ENCODE assay signal across 30 cellular contexts in the genomic region with DNA sequence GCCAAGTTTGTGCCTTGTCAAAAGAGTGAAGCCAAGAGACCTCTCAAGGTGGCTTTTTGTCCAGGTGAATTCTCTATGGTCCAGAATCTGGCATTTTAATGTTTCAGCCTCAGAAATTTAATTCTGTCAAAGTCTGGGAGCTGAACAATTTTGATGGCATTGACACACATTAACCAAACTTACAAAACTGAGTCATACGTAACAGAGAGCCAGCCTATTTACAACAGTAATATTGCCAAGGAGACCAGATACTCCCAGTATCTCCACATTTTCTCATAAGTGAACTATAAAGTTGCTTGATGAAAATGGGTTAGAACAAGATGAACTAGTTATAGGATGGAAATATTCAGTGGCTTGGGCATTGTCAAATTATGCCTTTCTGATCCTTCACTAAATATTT. TPM values are rescaled to one million over a fixed set of nuclear protein-coding genes. Genes with fewer than 3 reads are reported as not detected.
A peak's percentile ranks its signal among the peaks of the same experiment; 100 is the strongest.
DNase-seq lines count a peak whose midpoint lies in the region; ATAC-seq, FAIRE-seq and TF ChIP-seq lines count a peak whose summit lies in the region.
"Had no signal": no experiment of that assay in that cellular context is flagged by ENCODE, and none has a peak within 500 bp of the region (broad histone marks: within the 10 kb centered on the region; RNA-seq: fewer than 3 reads in every experiment).

No MANE protein-coding gene starts in this region.

- ATAC-seq in PC-3 (peak; percentile 59), esophagus mucosa (no peak), HG02623 (IDR thresholded peaks at IDR 0.05; ENCODE audit: unreplicated experiment) (no peak)
- ATAC-seq: CD8-positive, alpha-beta T cell; Right ventricle myocardium inferior; SK-N-SH treated with all-trans-retinoic acid at 6 μM for 48 hours had no signal

- peaks cover 24% of the 10 kb centered on the region for H3K4me1 ChIP-seq in PC-3 (ENCODE audit: insufficient read depth, low read length)
- H3K4me1 ChIP-seq in osteoblast (ENCODE audit: insufficient read depth, low read length): peaks cover 4% of the 10 kb centered on the region
- H3K4me1 ChIP-seq: Caco-2, SJCRH30 had no signal

- no peaks in the 10 kb centered on the region for H3K9me3 Mint-ChIP-seq in activated T-helper 2 cell treated with anti-CD3 and anti-CD28 coated beads, Interferon-gamma antibody, Interleukin-2, Interleukin-4, amounts not matched to agents 10 μg/mL and 5 μg/mL and 100 μg/mL, durations not matched to agents 14 hours and 24 hours and 36 hours
- H3K9me3 Mint-ChIP-seq: CD8-positive, alpha-beta T cell had no signal

- no peaks in the 10 kb centered on the region for H3K79me2 ChIP-seq in PC-3 (ENCODE audit: low read length)
- H3K79me2 ChIP-seq in osteoblast (ENCODE audit: insufficient read depth, low read length): no peaks in the 10 kb centered on the region

- BruUV-seq in PC-3 (replicated peaks; lab: Mats Ljungman, UMichigan): no TSS peak

- H3K4me3 Mint-ChIP-seq in activated T-helper 2 cell treated with anti-CD3 and anti-CD28 coated beads, Interferon-gamma antibody, Interleukin-2, Interleukin-4, amounts not matched to agents 10 μg/mL and 5 μg/mL and 100 μg/mL, durations not matched to agents 14 hours and 24 hours and 36 hours (ENCODE audit: low read depth): no peak overlapping the region
- H3K4me3 Mint-ChIP-seq: B cell; CD8-positive, alpha-beta T cell had no signal

- H3F3A ChIP-seq in PC-3 (ENCODE audit: low read length, unreplicated experiment): no peaks in the 10 kb centered on the region

- DNase-seq in H54 (ENCODE audit: insufficient read length, low spot score) (no peak), PC-3 (peak; percentile 33), epithelial cell of esophagus (ENCODE audit: low read depth) (peak; percentile 4), osteoblast (ENCODE audit: insufficient read length, low spot score, missing footprints) (peak; percentile 8)
- DNase-seq in activated T-helper 2 cell treated with anti-CD3 and anti-CD28 coated beads, Interferon-gamma antibody, Interleukin-2, Interleukin-4, amounts not matched to agents 10 μg/mL and 5 μg/mL and 100 μg/mL, durations not matched to agents 14 hours and 24 hours and 36 hours (ENCODE audit: low spot score): no peak
- DNase-seq: Caco-2; CD8-positive, alpha-beta T cell; GF-D8; H7; Karpas-422; MG63; NCI-H1105 treated with DMSO at 0.1 percent for 48 hours; NCI-H146; NCI-H2029; NCI-H446; NCI-H524 treated with DMSO at 0.1 percent for 48 hours; NCI-H774; NK-92 treated with Interleukin-12 subunit alpha and Interleukin-12 subunit beta, amount 100 ng/mL, for 24 hours; PC-9; SJCRH30 had no signal

- no peaks in the 10 kb centered on the region for H3K36me3 Mint-ChIP-seq in activated T-helper 2 cell treated with anti-CD3 and anti-CD28 coated beads, Interferon-gamma antibody, Interleukin-2, Interleukin-4, amounts not matched to agents 10 μg/mL and 5 μg/mL and 100 μg/mL, durations not matched to agents 14 hours and 24 hours and 36 hours (ENCODE audit: low read depth)

- no peaks in the 10 kb centered on the region for H3K9me3 ChIP-seq in PC-3 (ENCODE audit: low read length)
- no peaks in the 10 kb centered on the region for H3K9me3 ChIP-seq in osteoblast (ENCODE audit: low read depth, low read length)
- H3K9me3 ChIP-seq: Caco-2, MG63, SJCRH30 had no signal

- H4K20me1 ChIP-seq in PC-3 (ENCODE audit: low read length) (no peaks in the 10 kb centered on the region), osteoblast (ENCODE audit: insufficient read depth, low read length) (no peaks in the 10 kb centered on the region)

- no peaks in the 10 kb centered on the region for H3K36me3 ChIP-seq in PC-3 (ENCODE audit: low read depth, low read length)
- H3K36me3 ChIP-seq in osteoblast (ENCODE audit: insufficient read depth, low read length): no peaks in the 10 kb centered on the region
- H3K36me3 ChIP-seq: MG63, SJCRH30 had no signal

- peaks cover 6% of the 10 kb centered on the region for H3K27me3 Mint-ChIP-seq in activated T-helper 2 cell treated with anti-CD3 and anti-CD28 coated beads, Interferon-gamma antibody, Interleukin-2, Interleukin-4, amounts not matched to agents 10 μg/mL and 5 μg/mL and 100 μg/mL, durations not matched to agents 14 hours and 24 hours and 36 hours (ENCODE audit: low read depth)
- H3K27me3 Mint-ChIP-seq: B cell had no signal

- H3K4me1 Mint-ChIP-seq in activated T-helper 2 cell treated with anti-CD3 and anti-CD28 coated beads, Interferon-gamma antibody, Interleukin-2, Interleukin-4, amounts not matched to agents 10 μg/mL and 5 μg/mL and 100 μg/mL, durations not matched to agents 14 hours and 24 hours and 36 hours (ENCODE audit: low read depth): no peaks in the 10 kb centered on the region
- H3K4me1 Mint-ChIP-seq: B cell had no signal

- H3K4me2 ChIP-seq in PC-3 (ENCODE audit: low read length) (no peak overlapping the region), osteoblast (ENCODE audit: insufficient read depth, low read length) (no peak overlapping the region)
- H3K4me2 ChIP-seq: PC-9 had no signal

- no peak for TF ChIP-seq POLR2A in H54 (IDR thresholded peaks at IDR 0.05; ENCODE audit: low read depth, low read length)

- no peak overlapping the region for H3K4me3 ChIP-seq in PC-3 (ENCODE audit: low read length)
- no peak overlapping the region for H3K4me3 ChIP-seq in epithelial cell of esophagus (ENCODE audit: low read length)
- H3K4me3 ChIP-seq in osteoblast (ENCODE audit: insufficient read depth, low read length): no peak overlapping the region
- H3K4me3 ChIP-seq: MG63, PC-9, SJCRH30 had no signal

- no peak overlapping the region for H2AFZ ChIP-seq in PC-3 (ENCODE audit: low read length)
- no peak overlapping the region for H2AFZ ChIP-seq in osteoblast (ENCODE audit: low read length)
- H2AFZ ChIP-seq: PC-9 had no signal

- peak; percentile 53 for FAIRE-seq in H54 (lab: Jason Lieb, UNC)
- FAIRE-seq: GM12892, GM18507 had no signal

- intact Hi-C loops in PC-3 (cut with micrococcal nuclease): loop anchor here (10.0 kb wide), 2 partner anchors 51 to 111 kb away; a partner anchor contains a TSS
- intact Hi-C loops in activated T-helper 2 cell treated with anti-CD3 and anti-CD28 coated beads, Interferon-gamma antibody, Interleukin-2, Interleukin-4, amounts not matched to agents 10 μg/mL and 5 μg/mL and 100 μg/mL, durations not matched to agents 14 hours and 24 hours and 36 hours (cut with micrococcal nuclease): no loop called here

- no peaks in the 10 kb centered on the region for H3K9me2 ChIP-seq in PC-3 (replicated peaks; ENCODE audit: low read length)

- H3K27me3 ChIP-seq in PC-3 (ENCODE audit: low read length): no peaks in the 10 kb centered on the region
- no peaks in the 10 kb centered on the region for H3K27me3 ChIP-seq in osteoblast (ENCODE audit: insufficient read depth, low read length)
- H3K27me3 ChIP-seq: MG63, SJCRH30 had no signal

- POLR2A ChIA-PET in PC-3 (lab: Charles Lee; ENCODE audit: unreplicated experiment): no interaction called here

- CTCF ChIA-PET in PC-3 (lab: Charles Lee): no interaction called here

- no peak overlapping the region for H3K27ac Mint-ChIP-seq in activated T-helper 2 cell treated with anti-CD3 and anti-CD28 coated beads, Interferon-gamma antibody, Interleukin-2, Interleukin-4, amounts not matched to agents 10 μg/mL and 5 μg/mL and 100 μg/mL, durations not matched to agents 14 hours and 24 hours and 36 hours
- H3K27ac Mint-ChIP-seq: B cell; CD8-positive, alpha-beta T cell had no signal

- TF ChIP-seq CTCF in PC-3 (conservative IDR thresholded peaks at IDR 0.05; ENCODE audit: low read depth, low read length) (no peak), epithelial cell of esophagus (IDR thresholded peaks at IDR 0.05; ENCODE audit: insufficient read depth, low read depth, low read length, missing control alignments) (no peak), osteoblast (IDR thresholded peaks at IDR 0.05; ENCODE audit: extremely low read depth, low read depth, low read length) (no peak)

- H3K27ac ChIP-seq in PC-3 (ENCODE audit: low read length) (no peak overlapping the region), osteoblast (ENCODE audit: low read depth, low read length) (no peak overlapping the region)
- H3K27ac ChIP-seq: C4-2B, PC-9, SJCRH30 had no signal

- no peak overlapping the region for H3K9ac ChIP-seq in PC-3 (ENCODE audit: low read length)

RNA-seq across cellular contexts. Expression of a gene that starts 43.8 kb away (rescaled TPM):
- total RNA-seq in PC-3 (2014; rRNA removed): not detected in 2 replicates
- not detected in 2 replicates for total RNA-seq in osteoblast
- total RNA-seq in activated T-helper 2 cell treated with anti-CD3 and anti-CD28 coated beads, Interferon-gamma antibody, Interleukin-2, Interleukin-4, amounts not matched to agents 10 μg/mL and 5 μg/mL and 100 μg/mL, durations not matched to agents 14 hours and 24 hours and 36 hours: not detected in 2 replicates
- not detected for total RNA-seq in esophagus mucosa
- total RNA-seq: A673; B cell; Caco-2; CD8-positive, alpha-beta T cell; H7; PC-9; Right ventricle myocardium inferior; RPMI7951; SJCRH30 had no signal

RNA-seq across cellular contexts. Expression of a gene that starts 46.2 kb away (rescaled TPM):
- total RNA-seq in PC-3 (2014; rRNA removed) (3.8 and 5.5 TPM in 2 replicates), osteoblast (8.7 and 28.3 TPM in 2 replicates), esophagus mucosa (11.8 TPM)
- 18.6 and 20.7 TPM in 2 replicates for total RNA-seq in activated T-helper 2 cell treated with anti-CD3 and anti-CD28 coated beads, Interferon-gamma antibody, Interleukin-2, Interleukin-4, amounts not matched to agents 10 μg/mL and 5 μg/mL and 100 μg/mL, durations not matched to agents 14 hours and 24 hours and 36 hours

RNA-seq across cellular contexts. Expression of a gene that starts 55.1 kb away (rescaled TPM):
- total RNA-seq in PC-3 (2014; rRNA removed) (4.4 and 8.5 TPM in 2 replicates), osteoblast (2.1 and 3.3 TPM in 2 replicates), esophagus mucosa (0.60 TPM)
- total RNA-seq in activated T-helper 2 cell treated with anti-CD3 and anti-CD28 coated beads, Interferon-gamma antibody, Interleukin-2, Interleukin-4, amounts not matched to agents 10 μg/mL and 5 μg/mL and 100 μg/mL, durations not matched to agents 14 hours and 24 hours and 36 hours: not detected in 2 replicates
- total RNA-seq: A673; B cell; CD8-positive, alpha-beta T cell; RPMI7951; SJCRH30 had no signal

Comparison
In these comparisons a context has a peak if more than half of its experiments do, and no peak if none do; other contexts are left out.
1. DNase-seq: peak in PC-3 (single experiment), epithelial cell of esophagus (single experiment) and osteoblast (single experiment); none in H54 (single experiment) and activated T-helper 2 cell treated with anti-CD3 and anti-CD28 coated beads, Interferon-gamma antibody, Interleukin-2, Interleukin-4, amounts not matched to agents 10 μg/mL and 5 μg/mL and 100 μg/mL, durations not matched to agents 14 hours and 24 hours and 36 hours (single experiment).